ENCODE assay signal across 18 cellular contexts in genomic region chr10:62860946-62861345, GRCh38. TPM values are rescaled to one million over a fixed set of nuclear protein-coding genes. Genes with fewer than 3 reads are reported as not detected.
DNase-seq lines count a peak whose midpoint lies in the region; ATAC-seq, FAIRE-seq and TF ChIP-seq lines count a peak whose summit lies in the region.
"Had no signal": no experiment of that assay in that cellular context is flagged by ENCODE, and none has a peak within 500 bp of the region (broad histone marks: within the 10 kb centered on the region; RNA-seq: fewer than 3 reads in every experiment).

No MANE protein-coding gene starts in this region.

- H3K4me3 ChIP-seq in small intestine (ENCODE audit: low read depth in 1 of 2, low read length in 2 of 2), result no peak overlapping the region
- no peak overlapping the region for H3K4me3 ChIP-seq in WERI-Rb-1 (ENCODE audit: low read depth, low read length)
- H3K4me3 ChIP-seq in osteoblast (ENCODE audit: insufficient read depth, low read length), result no peak overlapping the region
- H3K4me3 ChIP-seq: coronary artery, esophagus squamous epithelium, SK-N-MC, thoracic aorta had no signal

- DNase-seq in activated naive CD8-positive, alpha-beta T cell treated with anti-CD3 and anti-CD28 coated beads, Interleukin-2, amount 10 ng/mL, durations not matched to agents 7 days and 5 days, result no peak
- no peak for DNase-seq in activated naive CD8-positive, alpha-beta T cell treated with anti-CD3 and anti-CD28 coated beads, Interleukin-2, amount 50 U/mL, for 24 hours
- DNase-seq in NCI-H510A treated with DMSO at 0.1 percent for 48 hours (lab: John Stamatoyannopoulos, UW) (peak; percentile 21), dermis blood vessel endothelial cell (peak; percentile 28), small intestine (peak; percentile 7), HCEC 1CT (no peak), WERI-Rb-1 (no peak), osteoblast (ENCODE audit: insufficient read length, low spot score, missing footprints) (no peak)
- DNase-seq: activated T-cell treated with anti-CD3 and anti-CD28 coated beads, Interleukin-2, amount 50 U/mL, for 4 hours; aorta; esophagus squamous epithelium; left ventricle myocardium superior; naive B cell; NCI-H2029 treated with DMSO at 0.1 percent for 48 hours had no signal

- H3K27ac ChIP-seq in small intestine (ENCODE audit: low read depth in 1 of 2, low read length in 1 of 2) (no peak overlapping the region), WERI-Rb-1 (no peak overlapping the region), osteoblast (ENCODE audit: low read depth, low read length) (no peak overlapping the region)
- H3K27ac ChIP-seq: coronary artery, esophagus squamous epithelium, SK-N-MC, thoracic aorta had no signal

- H3K4me3 Mint-ChIP-seq in activated naive CD8-positive, alpha-beta T cell treated with anti-CD3 and anti-CD28 coated beads, Interleukin-2, amount 10 ng/mL, durations not matched to agents 7 days and 5 days, result no peak overlapping the region
- H3K4me3 Mint-ChIP-seq in activated naive CD8-positive, alpha-beta T cell treated with anti-CD3 and anti-CD28 coated beads, Interleukin-2, amount 50 U/mL, for 24 hours, result no peak overlapping the region
- H3K4me3 Mint-ChIP-seq: activated T-cell treated with anti-CD3 and anti-CD28 coated beads, Interleukin-2, amount 50 U/mL, for 4 hours; B cell had no signal

- no peak overlapping the region for H2AFZ ChIP-seq in osteoblast (ENCODE audit: low read length)

- H3K36me3 ChIP-seq in small intestine (ENCODE audit: control insufficient read depth in 2 of 2, insufficient read depth in 2 of 2, low read length in 2 of 2) (no peaks in the 10 kb centered on the region), WERI-Rb-1 (no peaks in the 10 kb centered on the region), osteoblast (ENCODE audit: insufficient read depth, low read length) (no peaks in the 10 kb centered on the region)
- H3K36me3 ChIP-seq: esophagus squamous epithelium, thoracic aorta had no signal

- H3K36me3 Mint-ChIP-seq in activated naive CD8-positive, alpha-beta T cell treated with anti-CD3 and anti-CD28 coated beads, Interleukin-2, amount 10 ng/mL, durations not matched to agents 7 days and 5 days, result no peaks in the 10 kb centered on the region
- no peaks in the 10 kb centered on the region for H3K36me3 Mint-ChIP-seq in activated naive CD8-positive, alpha-beta T cell treated with anti-CD3 and anti-CD28 coated beads, Interleukin-2, amount 50 U/mL, for 24 hours (ENCODE audit: low read depth)
- H3K36me3 Mint-ChIP-seq: naive B cell had no signal

- H3K4me2 ChIP-seq in osteoblast (ENCODE audit: insufficient read depth, low read length), result no peak overlapping the region

- 8 to 25% (median 15%) methylated on average over 4 of the region's 4 CpGs for WGBS in small intestine, 3 donors

- H4K20me1 ChIP-seq in osteoblast (ENCODE audit: insufficient read depth, low read length), result no peaks in the 10 kb centered on the region

- TF ChIP-seq CTCF in WERI-Rb-1 (IDR thresholded peaks at IDR 0.05; ENCODE audit: low read depth, low read length), result no peak
- no peak for TF ChIP-seq CTCF in osteoblast (IDR thresholded peaks at IDR 0.05; ENCODE audit: extremely low read depth, low read depth, low read length)

- no peak overlapping the region for H3K27ac Mint-ChIP-seq in activated naive CD8-positive, alpha-beta T cell treated with anti-CD3 and anti-CD28 coated beads, Interleukin-2, amount 10 ng/mL, durations not matched to agents 7 days and 5 days
- H3K27ac Mint-ChIP-seq in activated naive CD8-positive, alpha-beta T cell treated with anti-CD3 and anti-CD28 coated beads, Interleukin-2, amount 50 U/mL, for 24 hours, result no peak overlapping the region
- H3K27ac Mint-ChIP-seq: B cell had no signal

- FAIRE-seq in small intestine (lab: Jason Lieb, UNC), result no peak

- peak; percentile 24 for ATAC-seq in activated naive CD8-positive, alpha-beta T cell treated with anti-CD3 and anti-CD28 coated beads, Interleukin-2, amount 10 ng/mL, durations not matched to agents 7 days and 5 days (ENCODE audit: low read depth)
- no peak for ATAC-seq in activated naive CD8-positive, alpha-beta T cell treated with anti-CD3 and anti-CD28 coated beads, Interleukin-2, amount 50 U/mL, for 24 hours
- ATAC-seq: activated T-cell treated with anti-CD3 and anti-CD28 coated beads, Interleukin-2, amount 50 U/mL, for 4 hours; left ventricle myocardium superior had no signal

- no peaks in the 10 kb centered on the region for H3K27me3 ChIP-seq in small intestine (ENCODE audit: control insufficient read depth in 2 of 2, insufficient read depth in 2 of 2, low read length in 2 of 2)
- H3K27me3 ChIP-seq in WERI-Rb-1 (ENCODE audit: insufficient read depth, low read depth, severe bottlenecking), result peaks cover 56% of the 10 kb centered on the region
- peaks cover 5% of the 10 kb centered on the region for H3K27me3 ChIP-seq in osteoblast (ENCODE audit: insufficient read depth, low read length)
- H3K27me3 ChIP-seq: esophagus squamous epithelium had no signal

- H3K79me2 ChIP-seq in osteoblast (ENCODE audit: insufficient read depth, low read length), result no peaks in the 10 kb centered on the region

- no peaks in the 10 kb centered on the region for H3K27me3 Mint-ChIP-seq in activated naive CD8-positive, alpha-beta T cell treated with anti-CD3 and anti-CD28 coated beads, Interleukin-2, amount 10 ng/mL, durations not matched to agents 7 days and 5 days
- H3K27me3 Mint-ChIP-seq in activated naive CD8-positive, alpha-beta T cell treated with anti-CD3 and anti-CD28 coated beads, Interleukin-2, amount 50 U/mL, for 24 hours, result peaks cover 10% of the 10 kb centered on the region
- H3K27me3 Mint-ChIP-seq: B cell, naive B cell had no signal

- H3K4me1 ChIP-seq in small intestine (ENCODE audit: control insufficient read depth in 2 of 2, insufficient read depth in 1 of 2, low read depth in 1 of 2, low read length in 1 of 2) (peaks cover 0 to 2% of the 10 kb centered on the region in 2 donors), osteoblast (ENCODE audit: insufficient read depth, low read length) (peaks cover 9% of the 10 kb centered on the region)
- H3K4me1 ChIP-seq: esophagus squamous epithelium had no signal

- peaks cover 17% of the 10 kb centered on the region for H3K4me1 Mint-ChIP-seq in activated naive CD8-positive, alpha-beta T cell treated with anti-CD3 and anti-CD28 coated beads, Interleukin-2, amount 10 ng/mL, durations not matched to agents 7 days and 5 days
- H3K4me1 Mint-ChIP-seq in activated naive CD8-positive, alpha-beta T cell treated with anti-CD3 and anti-CD28 coated beads, Interleukin-2, amount 50 U/mL, for 24 hours, result peaks cover 51% of the 10 kb centered on the region

- POLR2A ChIA-PET in activated naive CD8-positive, alpha-beta T cell treated with anti-CD3 and anti-CD28 coated beads, Interleukin-2, amount 10 ng/mL, durations not matched to agents 7 days and 5 days (lab: Charles Lee), result no interaction called here

- H3K9me3 ChIP-seq in small intestine (ENCODE audit: control insufficient read depth, low read depth), result no peaks in the 10 kb centered on the region
- H3K9me3 ChIP-seq in WERI-Rb-1 (ENCODE audit: severe bottlenecking), result no peaks in the 10 kb centered on the region
- no peaks in the 10 kb centered on the region for H3K9me3 ChIP-seq in osteoblast (ENCODE audit: low read depth, low read length)
- H3K9me3 ChIP-seq: esophagus squamous epithelium, thoracic aorta had no signal

- H3K9me3 Mint-ChIP-seq in activated naive CD8-positive, alpha-beta T cell treated with anti-CD3 and anti-CD28 coated beads, Interleukin-2, amount 10 ng/mL, durations not matched to agents 7 days and 5 days, result no peaks in the 10 kb centered on the region
- H3K9me3 Mint-ChIP-seq in activated naive CD8-positive, alpha-beta T cell treated with anti-CD3 and anti-CD28 coated beads, Interleukin-2, amount 50 U/mL, for 24 hours, result no peaks in the 10 kb centered on the region
- H3K9me3 Mint-ChIP-seq: activated T-cell treated with anti-CD3 and anti-CD28 coated beads, Interleukin-2, amount 50 U/mL, for 4 hours had no signal

RNA-seq across cellular contexts. Expression of gene EGR2, which starts 44.8 kb away (rescaled TPM):
- 1 to 10 TPM; 1.4 to 2.2 TPM for total RNA-seq in activated naive CD8-positive, alpha-beta T cell treated with anti-CD3 and anti-CD28 coated beads, Interleukin-2, amount 10 ng/mL, durations not matched to agents 7 days and 5 days
- 0.37 and 1.0 TPM in 2 replicates for total RNA-seq in dermis blood vessel endothelial cell
- polyA plus RNA-seq in small intestine, result 1 to 10 TPM in 1 of 3 donors, under 1 TPM in 2; 0.45 to 5.4 (median 0.54) TPM
- total RNA-seq in osteoblast, result 2.4 and 3.6 TPM in 2 replicates

RNA-seq across cellular contexts. Expression of gene ADO, which starts 56.4 kb away (rescaled TPM):
- total RNA-seq in activated naive CD8-positive, alpha-beta T cell treated with anti-CD3 and anti-CD28 coated beads, Interleukin-2, amount 10 ng/mL, durations not matched to agents 7 days and 5 days, result 10 to 100 TPM; 23.2 to 23.3 TPM
- 22.3 and 24.8 TPM in 2 replicates for total RNA-seq in dermis blood vessel endothelial cell
- 1 to 10 TPM; 7.4 to 9.5 (median 8.1) TPM for polyA plus RNA-seq in small intestine
- 28.0 and 29.3 TPM in 2 replicates for total RNA-seq in osteoblast

Comparison
In these comparisons a context has a peak if more than half of its experiments do, and no peak if none do; other contexts are left out.
1. DNase-seq: peak in NCI-H510A treated with DMSO at 0.1 percent for 48 hours (single experiment), dermis blood vessel endothelial cell (single experiment) and small intestine (single experiment); none in activated naive CD8-positive, alpha-beta T cell treated with anti-CD3 and anti-CD28 coated beads, Interleukin-2, amount 10 ng/mL, durations not matched to agents 7 days and 5 days (single experiment), activated naive CD8-positive, alpha-beta T cell treated with anti-CD3 and anti-CD28 coated beads, Interleukin-2, amount 50 U/mL, for 24 hours (single experiment), HCEC 1CT (single experiment), WERI-Rb-1 (single experiment) and osteoblast (single experiment).